In genomic region chr11:102171101-102171500, GRCh38 we compare ENCODE assay signal across 14 cellular contexts.
DNase-seq lines count a peak whose midpoint lies in the region; ATAC-seq and TF ChIP-seq lines count a peak whose summit lies in the region.
"Had no signal": no experiment of that assay in that cellular context is flagged by ENCODE, and none has a peak within 500 bp of the region (broad histone marks: within the 10 kb centered on the region; RNA-seq: fewer than 3 reads in every experiment).

No MANE protein-coding gene starts in this region.

- no peak overlapping the region for H3K4me3 Mint-ChIP-seq in activated naive CD8-positive, alpha-beta T cell treated with anti-CD3 and anti-CD28 coated beads, Interleukin-2, amount 50 U/mL, for 24 hours
- H3K4me3 Mint-ChIP-seq: CD8-positive, alpha-beta T cell; stimulated activated naive CD8-positive, alpha-beta T cell treated with anti-CD3 and anti-CD28 coated beads, Interleukin-15, Interleukin-2, amounts not matched to agents 100 ng/mL and 50 ng/mL, for 24 hours; T-helper 1 cell treated with Interleukin-12 subunit alpha and Interleukin-12 subunit beta and Interleukin-4 antibody, amounts not matched to agents 30 μg/mL and 1 μg/mL, for 36 hours had no signal

- peaks cover 5 to 14% of the 10 kb centered on the region in 2 donors for H3K4me1 ChIP-seq in gastrocnemius medialis
- no peaks in the 10 kb centered on the region for H3K4me1 ChIP-seq in MM.1S (ENCODE audit: low read length)

- intact Hi-C loops in left cardiac atrium (cut with DNase I) (no loop called here), gastrocnemius medialis (cut with DNase I; ENCODE audit: low total_unique reads) (no loop called here)

- H3K79me2 ChIP-seq in MM.1S (ENCODE audit: low read length) = no peaks in the 10 kb centered on the region

- H3K9me2 ChIP-seq in MM.1S (replicated peaks; ENCODE audit: insufficient read depth, low read length) = no peaks in the 10 kb centered on the region

- in situ Hi-C loops in astrocyte of the spinal cord (cut with HindIII; ENCODE audit: low sequenced_read_pairs) (no loop called here), gastrocnemius medialis (cut with MboI; ENCODE audit: low sequenced_read_pairs in 4 of 4) (no loop called here)

- H4K20me1 ChIP-seq in MM.1S (ENCODE audit: insufficient read depth, low read length) = no peaks in the 10 kb centered on the region

- ATAC-seq in left cardiac atrium (peak; percentile 70 to 88), gastrocnemius medialis (peak; percentile 30 to 44), GM19035 (IDR thresholded peaks at IDR 0.05; ENCODE audit: unreplicated experiment) (no peak), HG03439 (IDR thresholded peaks at IDR 0.05; ENCODE audit: unreplicated experiment) (no peak)
- no peak for ATAC-seq in activated naive CD8-positive, alpha-beta T cell treated with anti-CD3 and anti-CD28 coated beads, Interleukin-2, amount 50 U/mL, for 24 hours
- ATAC-seq: CD8-positive, alpha-beta T cell; K562 had no signal

- peak overlapping the region in 2 of 4 donors; percentile 13 to 30 for H3K27ac ChIP-seq in gastrocnemius medialis
- H3K27ac ChIP-seq in MM.1S (ENCODE audit: low read length) = no peak overlapping the region

- peaks cover 0 to 16% of the 10 kb centered on the region in 2 donors for H3K36me3 ChIP-seq in gastrocnemius medialis
- no peaks in the 10 kb centered on the region for H3K36me3 ChIP-seq in MM.1S (replicated peaks; ENCODE audit: insufficient read depth, low read length)

- no peaks in the 10 kb centered on the region for H3K27me3 ChIP-seq in gastrocnemius medialis
- H3K27me3 ChIP-seq in MM.1S (replicated peaks; ENCODE audit: insufficient read depth, low read length) = no peaks in the 10 kb centered on the region
- H3K27me3 ChIP-seq: heart right ventricle had no signal

- H2AFZ ChIP-seq in MM.1S (ENCODE audit: low read length) = no peak overlapping the region

- H3K36me3 Mint-ChIP-seq in activated naive CD8-positive, alpha-beta T cell treated with anti-CD3 and anti-CD28 coated beads, Interleukin-2, amount 50 U/mL, for 24 hours (ENCODE audit: low read depth) = no peaks in the 10 kb centered on the region
- H3K36me3 Mint-ChIP-seq: CD8-positive, alpha-beta T cell had no signal

- H3K4me3 ChIP-seq in astrocyte of the spinal cord (ENCODE audit: low read depth, low read length) (no peak overlapping the region), gastrocnemius medialis (no peak overlapping the region), MM.1S (ENCODE audit: low read length) (no peak overlapping the region)
- H3K4me3 ChIP-seq: heart right ventricle, K562 had no signal

- no peak overlapping the region for H3K9ac ChIP-seq in MM.1S (ENCODE audit: low read length)

- no peaks in the 10 kb centered on the region for H3F3A ChIP-seq in MM.1S (ENCODE audit: insufficient read depth, low read length)

- H3K27ac Mint-ChIP-seq in activated naive CD8-positive, alpha-beta T cell treated with anti-CD3 and anti-CD28 coated beads, Interleukin-2, amount 50 U/mL, for 24 hours = no peak overlapping the region
- H3K27ac Mint-ChIP-seq: CD8-positive, alpha-beta T cell; stimulated activated naive CD8-positive, alpha-beta T cell treated with anti-CD3 and anti-CD28 coated beads, Interleukin-15, Interleukin-2, amounts not matched to agents 100 ng/mL and 50 ng/mL, for 24 hours; T-helper 1 cell treated with Interleukin-12 subunit alpha and Interleukin-12 subunit beta and Interleukin-4 antibody, amounts not matched to agents 30 μg/mL and 1 μg/mL, for 36 hours had no signal

- no peaks in the 10 kb centered on the region for H3K4me1 Mint-ChIP-seq in activated naive CD8-positive, alpha-beta T cell treated with anti-CD3 and anti-CD28 coated beads, Interleukin-2, amount 50 U/mL, for 24 hours

- H3K9me3 Mint-ChIP-seq in activated naive CD8-positive, alpha-beta T cell treated with anti-CD3 and anti-CD28 coated beads, Interleukin-2, amount 50 U/mL, for 24 hours = no peaks in the 10 kb centered on the region
- H3K9me3 Mint-ChIP-seq: CD8-positive, alpha-beta T cell; stimulated activated naive CD8-positive, alpha-beta T cell treated with anti-CD3 and anti-CD28 coated beads, Interleukin-15, Interleukin-2, amounts not matched to agents 100 ng/mL and 50 ng/mL, for 24 hours; T-helper 1 cell treated with Interleukin-12 subunit alpha and Interleukin-12 subunit beta and Interleukin-4 antibody, amounts not matched to agents 30 μg/mL and 1 μg/mL, for 36 hours had no signal

- H3K27me3 Mint-ChIP-seq in activated naive CD8-positive, alpha-beta T cell treated with anti-CD3 and anti-CD28 coated beads, Interleukin-2, amount 50 U/mL, for 24 hours = peaks cover 19% of the 10 kb centered on the region

- H3K9me3 ChIP-seq in gastrocnemius medialis (no peaks in the 10 kb centered on the region), MM.1S (replicated peaks; ENCODE audit: insufficient read depth, low read length) (no peaks in the 10 kb centered on the region)
- H3K9me3 ChIP-seq: heart right ventricle had no signal

- peak; percentile 60 for DNase-seq in GM04503 (ENCODE audit: low read depth)
- DNase-seq in astrocyte of the spinal cord (ENCODE audit: low read depth, low spot score) = peak; percentile 74
- DNase-seq in left cardiac atrium = no peak
- no peak for DNase-seq in gastrocnemius medialis
- no peak for DNase-seq in MM.1S
- DNase-seq in activated naive CD8-positive, alpha-beta T cell treated with anti-CD3 and anti-CD28 coated beads, Interleukin-2, amount 50 U/mL, for 24 hours = no peak
- DNase-seq: CD8-positive, alpha-beta T cell; heart right ventricle; NCI-H446 had no signal

- no peak for TF ChIP-seq CTCF in astrocyte of the spinal cord (IDR thresholded peaks at IDR 0.05; ENCODE audit: low read depth, low read length)
- no peak for TF ChIP-seq CTCF in gastrocnemius medialis (IDR thresholded peaks at IDR 0.05 in 4 of 5, conservative IDR thresholded peaks at IDR 0.05 in 1 of 5)
- TF ChIP-seq CTCF in MM.1S (IDR thresholded peaks at IDR 0.05; ENCODE audit: low read length) = no peak

- no peak for TF ChIP-seq POLR2A in gastrocnemius medialis (IDR thresholded peaks at IDR 0.05)

- no peak overlapping the region for H3K4me2 ChIP-seq in MM.1S (ENCODE audit: low read depth, low read length)

Comparison
In these comparisons a context has a peak if more than half of its experiments do, and no peak if none do; other contexts are left out.
1. DNase-seq: peak in GM04503 (single experiment) and astrocyte of the spinal cord (single experiment); none in left cardiac atrium (single experiment), gastrocnemius medialis (0 of 2), MM.1S (single experiment) and activated naive CD8-positive, alpha-beta T cell treated with anti-CD3 and anti-CD28 coated beads, Interleukin-2, amount 50 U/mL, for 24 hours (single experiment).
2. ATAC-seq: peak in left cardiac atrium (2 of 2) and gastrocnemius medialis (2 of 2); none in GM19035 (single experiment), HG03439 (single experiment) and activated naive CD8-positive, alpha-beta T cell treated with anti-CD3 and anti-CD28 coated beads, Interleukin-2, amount 50 U/mL, for 24 hours (single experiment).